ENCODE assay signal across 8 cellular contexts in the genomic region with DNA sequence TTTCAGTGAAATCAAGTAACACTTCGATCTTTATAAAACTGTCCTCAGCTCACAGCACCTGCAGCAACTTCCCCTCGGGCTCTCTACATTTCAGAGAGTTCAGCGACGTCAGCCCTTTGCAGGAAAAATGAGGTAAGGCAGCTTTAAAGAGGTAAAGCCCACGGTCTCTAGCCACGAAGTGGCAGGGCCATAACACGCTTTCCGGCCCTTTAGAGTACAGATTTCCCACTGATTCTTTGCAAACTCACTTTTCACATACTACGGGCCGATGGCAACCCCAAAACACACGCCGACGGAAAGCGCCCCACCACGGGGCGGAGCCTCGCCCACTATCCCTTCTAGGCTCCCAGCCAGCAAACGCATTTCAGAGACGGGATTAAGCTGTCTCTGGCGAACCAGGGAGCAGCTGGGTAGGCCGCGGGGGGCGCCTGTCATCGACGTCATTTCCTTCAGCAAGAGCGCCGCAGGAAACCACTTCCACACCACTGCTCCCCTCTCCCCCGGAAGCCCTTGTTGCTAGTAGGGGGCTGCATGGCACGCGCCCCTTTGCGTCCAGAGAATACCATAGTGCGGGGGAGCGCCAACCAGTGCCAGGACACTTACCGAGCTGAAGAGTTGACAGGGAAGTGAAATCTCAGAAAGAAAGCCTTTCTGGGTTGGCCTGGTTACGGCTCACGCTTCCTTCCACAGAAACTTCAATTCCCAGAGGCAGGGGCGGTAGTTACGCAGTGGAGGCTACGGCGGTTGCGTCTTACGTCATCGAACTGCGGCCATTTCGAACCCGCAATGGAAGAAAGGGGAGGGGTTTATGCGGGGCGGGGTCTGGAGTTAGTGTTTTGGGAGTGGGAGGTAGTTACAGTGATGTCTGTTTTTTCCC. TPM values are rescaled to one million over a fixed set of nuclear protein-coding genes. Genes with fewer than 3 reads are reported as not detected.
A peak's percentile ranks its signal among the peaks of the same experiment; 100 is the strongest.
DNase-seq lines count a peak whose midpoint lies in the region; ATAC-seq and TF ChIP-seq lines count a peak whose summit lies in the region.

A gene with protein sequence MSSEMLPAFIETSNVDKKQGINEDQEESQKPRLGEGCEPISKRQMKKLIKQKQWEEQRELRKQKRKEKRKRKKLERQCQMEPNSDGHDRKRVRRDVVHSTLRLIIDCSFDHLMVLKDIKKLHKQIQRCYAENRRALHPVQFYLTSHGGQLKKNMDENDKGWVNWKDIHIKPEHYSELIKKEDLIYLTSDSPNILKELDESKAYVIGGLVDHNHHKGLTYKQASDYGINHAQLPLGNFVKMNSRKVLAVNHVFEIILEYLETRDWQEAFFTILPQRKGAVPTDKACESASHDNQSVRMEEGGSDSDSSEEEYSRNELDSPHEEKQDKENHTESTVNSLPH (minus strand): TSS at position 730 of the 877 bp plus-strand sequence. CDS start 4,701 bp downstream, outside the sequence.

- H3K56ac ChIP-seq in IMR-90 (ENCODE audit: extremely low read depth, insufficient read depth, low read length): peak within 1 kb of the TSS; percentile 96

- no peaks in the 10 kb centered on the region for H3K4me1 ChIP-seq in IMR-90 (ENCODE audit: control insufficient read depth, insufficient read depth, low read length)
- H3K4me1 ChIP-seq in mucosa of descending colon (ENCODE audit: low read depth): no peaks in the 10 kb centered on the region

- TF ChIP-seq RAD21 in IMR-90 (IDR thresholded peaks at IDR 0.05; ENCODE audit: low read length): no peak

- H3K27ac ChIP-seq in IMR-90 (ENCODE audit: insufficient read depth, low read length): peak within 1 kb of the TSS; percentile 97
- H3K27ac ChIP-seq in epithelial cell of prostate: peak within 1 kb of the TSS; percentile 91

- no peaks in the 10 kb centered on the region for H3K9me1 ChIP-seq in IMR-90 (ENCODE audit: insufficient read depth, low read length)

- peak within 1 kb of the TSS; percentile 98 for H3K18ac ChIP-seq in IMR-90 (ENCODE audit: low read depth, low read length)

- peak within 1 kb of the TSS; percentile 76 to 99 for H4K8ac ChIP-seq in IMR-90 (ENCODE audit: low read depth in 2 of 2, low read length in 2 of 2)

- H3K4me3 ChIP-seq in IMR-90 (ENCODE audit: insufficient read depth, low read depth, low read length) (peak within 1 kb of the TSS; percentile 78), mucosa of descending colon (peak within 1 kb of the TSS; percentile 33)

- no peaks in the 10 kb centered on the region for H3K27me3 ChIP-seq in IMR-90 (ENCODE audit: control insufficient read depth, insufficient read depth, low read length)

- intact Hi-C loops in IMR-90 (cut with micrococcal nuclease): loop anchor here (2.0 to 5.0 kb wide), 3 partner anchors 149 to 499 kb away; a partner anchor contains a TSS
- intact Hi-C loops in mucosa of descending colon (cut with DNase I, micrococcal nuclease): loop anchor here in 1 of 2 donors (5.0 kb wide), 2 partner anchors 244 to 384 kb away; a partner anchor contains a TSS

- H2BK120ac ChIP-seq in IMR-90 (ENCODE audit: low read depth, low read length): peak within 1 kb of the TSS; percentile 98

- H2AK5ac ChIP-seq in IMR-90 (ENCODE audit: low read depth, low read length): no peak within 1 kb of the TSS

- CTCF ChIA-PET in IMR-90 (lab: Yijun Ruan, JAX): interaction anchor here (0.6 to 1.3 kb wide), 4 partner anchors 245 to 569 kb away, joined by 3 to 10 read pairs (median 4); no protein-coding TSS in a partner anchor

- peak; percentile 83 for TF ChIP-seq POLR2A in IMR-90 (IDR thresholded peaks at IDR 0.05; ENCODE audit: low read depth, low read length)

- peak within 1 kb of the TSS; percentile 99 for H4K5ac ChIP-seq in IMR-90 (ENCODE audit: low read depth, low read length)

- TF ChIP-seq CTCF in IMR-90 (conservative IDR thresholded peaks at IDR 0.05; ENCODE audit: low read depth, low read length) (no peak), mucosa of descending colon (IDR thresholded peaks at IDR 0.05) (peak; percentile 26)

- WGBS in IMR-90 (ENCODE audit: extremely low coverage in 2 of 2, insufficient read length in 1 of 2), 2 experiments: no CpG with 5 or more reads among the region's 48 CpGs

- peak within 1 kb of the TSS; percentile 97 for H2BK5ac ChIP-seq in IMR-90 (ENCODE audit: low read depth, low read length, poor library complexity, severe bottlenecking)

- DNase-seq in DMS 273 (lab: John Stamatoyannopoulos, UW; ENCODE audit: unreplicated experiment) (peak; percentile 97), IMR-90 (peak; percentile 98), OCI-M1 (lab: John Stamatoyannopoulos, UW) (peak; percentile 97), epithelial cell of prostate (ENCODE audit: low read depth, low spot score) (peak; percentile 89), mucosa of descending colon (peak; percentile 96 to 99 (median 98))
- peak; percentile 91 for DNase-seq in activated T-cell treated with anti-CD3 and anti-CD28 coated beads, Interleukin-2, amount 50 U/mL, for 1 hour
- DNase-seq in stimulated activated CD8-positive, alpha-beta memory T cell treated with anti-CD3 and anti-CD28 coated beads, Interleukin-4, amount 100 ng/mL, for 24 hours (ENCODE audit: low read depth): peak; percentile 94

- H3K4me2 ChIP-seq in IMR-90 (ENCODE audit: low read depth, low read length): peak within 1 kb of the TSS; percentile 86

- dilution Hi-C loops in IMR-90 (cut with HindIII; ENCODE audit: low sequenced_read_pairs, unreplicated experiment): no loop called here

- H3K36me3 ChIP-seq in IMR-90 (ENCODE audit: control insufficient read depth, insufficient read depth, low read length): no peaks in the 10 kb centered on the region
- no peaks in the 10 kb centered on the region for H3K36me3 ChIP-seq in mucosa of descending colon (ENCODE audit: low read depth)

- peak within 1 kb of the TSS; percentile 99 for H4K91ac ChIP-seq in IMR-90 (ENCODE audit: insufficient read depth, low read depth, low read length)

- H3K23ac ChIP-seq in IMR-90 (ENCODE audit: low read depth, low read length): peak within 1 kb of the TSS; percentile 92

- peak within 1 kb of the TSS; percentile 99 for H2AFZ ChIP-seq in IMR-90 (replicated peaks; ENCODE audit: low read length, poor library complexity)

- in situ Hi-C loops in IMR-90 (cut with MboI; ENCODE audit: low sequenced_read_pairs): loop anchor here (10.0 to 25.0 kb wide), 4 partner anchors 241 to 499 kb away; a partner anchor contains a TSS

- no peaks in the 10 kb centered on the region for H3K9me3 ChIP-seq in IMR-90 (ENCODE audit: control insufficient read depth, insufficient read depth, low read length)
- no peaks in the 10 kb centered on the region for H3K9me3 ChIP-seq in mucosa of descending colon

- no TSS peak for BruUV-seq in IMR-90 (replicated peaks; lab: Mats Ljungman, UMichigan)

- peak within 1 kb of the TSS; percentile 94 for H2AK9ac ChIP-seq in IMR-90 (replicated peaks; ENCODE audit: low read depth, low read length, poor library complexity)

- peak within 1 kb of the TSS; percentile 93 for H3K9ac ChIP-seq in IMR-90 (ENCODE audit: low read depth, low read length)

- peak within 1 kb of the TSS; percentile 99 for H3K4ac ChIP-seq in IMR-90 (ENCODE audit: low read depth, low read length)

- no peaks in the 10 kb centered on the region for H4K20me1 ChIP-seq in IMR-90 (ENCODE audit: insufficient read depth, low read length)

- peak within 1 kb of the TSS; percentile 99; the same call in 1 of the 3 replicates for H2BK15ac ChIP-seq in IMR-90 (ENCODE audit: low read depth, low read length)

- H2BK20ac ChIP-seq in IMR-90 (ENCODE audit: low read depth, low read length): peak within 1 kb of the TSS; percentile 76; the same call in 1 of the 2 replicates

- ATAC-seq in GM21528 (IDR thresholded peaks at IDR 0.05; ENCODE audit: low FRiP score, unreplicated experiment) (peak; percentile 99), IMR-90 (ENCODE audit: low read depth) (peak; percentile 97), mucosa of descending colon (peak; percentile 98)

- no peaks in the 10 kb centered on the region for H3K79me1 ChIP-seq in IMR-90 (ENCODE audit: low read depth in 1 of 2, low read length in 2 of 2)

- H3K14ac ChIP-seq in IMR-90 (replicated peaks; ENCODE audit: low read depth, low read length): peak within 1 kb of the TSS; percentile 94

- POLR2A ChIA-PET in IMR-90 (lab: Charles Lee; ENCODE audit: unreplicated experiment): interaction anchor here (0.8 kb wide), 2 partner anchors 239 to 385 kb away, joined by 3 to 8 read pairs; no protein-coding TSS in a partner anchor

TF ChIP-seq in IMR-90, 13 proteins besides CTCF, POLR2A, EP300 and RAD21:
- TF ChIP-seq, protein P1, sequence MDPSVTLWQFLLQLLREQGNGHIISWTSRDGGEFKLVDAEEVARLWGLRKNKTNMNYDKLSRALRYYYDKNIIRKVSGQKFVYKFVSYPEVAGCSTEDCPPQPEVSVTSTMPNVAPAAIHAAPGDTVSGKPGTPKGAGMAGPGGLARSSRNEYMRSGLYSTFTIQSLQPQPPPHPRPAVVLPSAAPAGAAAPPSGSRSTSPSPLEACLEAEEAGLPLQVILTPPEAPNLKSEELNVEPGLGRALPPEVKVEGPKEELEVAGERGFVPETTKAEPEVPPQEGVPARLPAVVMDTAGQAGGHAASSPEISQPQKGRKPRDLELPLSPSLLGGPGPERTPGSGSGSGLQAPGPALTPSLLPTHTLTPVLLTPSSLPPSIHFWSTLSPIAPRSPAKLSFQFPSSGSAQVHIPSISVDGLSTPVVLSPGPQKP (IDR thresholded peaks at IDR 0.05; ENCODE audit: borderline replicate concordance, low read depth, low read length): no peak
- TF ChIP-seq NFE2L2 (IDR thresholded peaks at IDR 0.05; ENCODE audit: low read depth, low read length) (no peak), FOS (IDR thresholded peaks at IDR 0.05; ENCODE audit: low read depth, low read length) (no peak), MAZ (IDR thresholded peaks at IDR 0.05; ENCODE audit: borderline replicate concordance, low read depth, low read length) (peak; percentile 78; the same call in 1 of the 2 replicates), CEBPB (IDR thresholded peaks at IDR 0.05; ENCODE audit: low read depth, low read length) (peak; percentile 89)

RNA-seq across cellular contexts. Expression of the gene that starts here (rescaled TPM):
- 4.3 and 8.9 TPM in 2 replicates for total RNA-seq in IMR-90 (2012; rRNA removed)
- polyA plus RNA-seq in IMR-90 (2012; rRNA removed): 2.0 and 3.8 TPM in 2 replicates
- polyA plus RNA-seq in IMR-90 (2012; cell fraction: cytosol; rRNA removed): 0.43 and 0.92 TPM in 2 replicates
- 0.23 and 2.2 TPM in 2 replicates for polyA plus RNA-seq in IMR-90 (2012; cell fraction: nucleus; rRNA removed; ENCODE audit: low replicate concordance)
- total RNA-seq in mucosa of descending colon: 1 to 10 TPM; 4.6 to 9.1 (median 7.7) TPM

Comparison
In these comparisons a context has a peak if more than half of its experiments do, and no peak if none do; other contexts are left out.
1. Peak in every context shown above with its lines: DNase-seq, ATAC-seq, H3K4me3 ChIP-seq and H3K27ac ChIP-seq.